8 cellular contexts compared by ENCODE assay signal in genomic region chr15:77659350-77660321, GRCh38. TPM values are rescaled to one million over a fixed set of nuclear protein-coding genes. Genes with fewer than 3 reads are reported as not detected.
DNase-seq lines count a peak whose midpoint lies in the region; ATAC-seq and TF ChIP-seq lines count a peak whose summit lies in the region.

No MANE protein-coding gene starts in this region.

- no peak for TF ChIP-seq POLR2A in suprapubic skin (IDR thresholded peaks at IDR 0.05)

- no peaks in the 10 kb centered on the region for H3K9me3 Mint-ChIP-seq in nephron progenitor cell

- H3K27ac Mint-ChIP-seq in nephron progenitor cell, result no peak overlapping the region

- peaks cover 46% of the 10 kb centered on the region for H3K27me3 Mint-ChIP-seq in nephron progenitor cell (ENCODE audit: low read depth, poor library complexity)

- peaks cover 52% of the 10 kb centered on the region for H3K27me3 ChIP-seq in suprapubic skin

- H3K36me3 Mint-ChIP-seq in nephron progenitor cell (ENCODE audit: low read depth), result no peaks in the 10 kb centered on the region

- no peak for TF ChIP-seq EP300 in suprapubic skin (IDR thresholded peaks at IDR 0.05)

- ATAC-seq in GM18907 (IDR thresholded peaks at IDR 0.05; ENCODE audit: unreplicated experiment), result no peak

- no peaks in the 10 kb centered on the region for H3K36me3 ChIP-seq in suprapubic skin

- H3K27ac ChIP-seq in suprapubic skin, result no peak overlapping the region

- DNase-seq in DMS53 treated with DMSO at 0.1 percent for 48 hours (lab: John Stamatoyannopoulos, UW; ENCODE audit: unreplicated experiment) (peak; percentile 2), HFF-Myc (ENCODE audit: extremely low read depth, low read depth) (peak; percentile 9), OCI-M1 (lab: John Stamatoyannopoulos, UW) (peak; percentile 80), dermis blood vessel endothelial cell (peak; percentile 62), nephron progenitor cell (peak; percentile 76), DMS79 (lab: John Stamatoyannopoulos, UW) (no peak), suprapubic skin (ENCODE audit: low spot score in 2 of 2) (no peak)

- H3K4me3 ChIP-seq in HFF-Myc (replicated peaks; ENCODE audit: low read depth, low read length), result no peak overlapping the region
- no peak overlapping the region for H3K4me3 ChIP-seq in suprapubic skin

- H3K4me3 Mint-ChIP-seq in nephron progenitor cell, result no peak overlapping the region

- TF ChIP-seq CTCF in HFF-Myc (IDR thresholded peaks at IDR 0.05; ENCODE audit: low read depth, low read length, missing control alignments) (peak; percentile 44), nephron progenitor cell (IDR thresholded peaks at IDR 0.05) (peak; percentile 53), suprapubic skin (IDR thresholded peaks at IDR 0.05) (peak in 1 of 2 donors; percentile 25)

- WGBS in suprapubic skin, result 57% methylated on average over 10 of the region's 12 CpGs

- H3K4me1 ChIP-seq in suprapubic skin, result no peaks in the 10 kb centered on the region

- H3K4me1 Mint-ChIP-seq in nephron progenitor cell, result peaks cover 29% of the 10 kb centered on the region

- H3K9me3 ChIP-seq in suprapubic skin, result no peaks in the 10 kb centered on the region

RNA-seq across cellular contexts. Expression of gene LINGO1, which starts 26.9 kb away (rescaled TPM):
- total RNA-seq in dermis blood vessel endothelial cell, result 0.51 TPM in 1 of 2 replicates, not detected in the other
- 10 to 100 TPM in 1 of 4 donors, 1 to 10 TPM in 3; 2.7 to 12.5 (median 4.9) TPM for total RNA-seq in suprapubic skin

Comparison
In these comparisons a context has a peak if more than half of its experiments do, and no peak if none do; other contexts are left out.
1. DNase-seq: peak in DMS53 treated with DMSO at 0.1 percent for 48 hours (single experiment), HFF-Myc (single experiment), OCI-M1 (single experiment), dermis blood vessel endothelial cell (single experiment) and nephron progenitor cell (single experiment); none in DMS79 (single experiment) and suprapubic skin (0 of 2).